ENCODE assay signal across 8 cellular contexts in genomic region chr1:153658400-153659174, GRCh38. TPM values are rescaled to one million over a fixed set of nuclear protein-coding genes. Genes with fewer than 3 reads are reported as not detected.
DNase-seq lines count a peak whose midpoint lies in the region; ATAC-seq, FAIRE-seq and TF ChIP-seq lines count a peak whose summit lies in the region.

SNAPIN (plus strand) TSS chr1:153658703; CDS start chr1:153658744, 41 bp downstream.

- ATAC-seq in GM21447 (IDR thresholded peaks at IDR 0.05; ENCODE audit: unreplicated experiment): peak; percentile 89

- H3K36me3 Mint-ChIP-seq in endothelial cell (ENCODE audit: low read depth, unreplicated experiment): peaks cover 17% of the 10 kb centered on the region

- H3K4me3 ChIP-seq in HUES64 (ENCODE audit: low read length) (peak within 1 kb of the TSS; percentile 89), OCI-LY3 (ENCODE audit: low read length) (peak within 1 kb of the TSS; percentile 83)

- H3K27ac Mint-ChIP-seq in endothelial cell (ENCODE audit: unreplicated experiment): peak within 1 kb of the TSS; percentile 75

- peaks cover 6% of the 10 kb centered on the region for H3K27me3 Mint-ChIP-seq in endothelial cell (ENCODE audit: unreplicated experiment)

- TF ChIP-seq CTCF in D721Med (IDR thresholded peaks at IDR 0.05; ENCODE audit: insufficient read depth, missing control alignments) (no peak), OCI-LY3 (IDR thresholded peaks at IDR 0.05; ENCODE audit: low read depth, low read length) (no peak), endothelial cell (IDR thresholded peaks at IDR 0.05; ENCODE audit: unreplicated experiment) (no peak)

- H3K9me3 ChIP-seq in HUES64 (ENCODE audit: insufficient read depth, low read depth, low read length) (no peaks in the 10 kb centered on the region), OCI-LY3 (ENCODE audit: insufficient read depth, low read length) (no peaks in the 10 kb centered on the region)

- H3K36me3 ChIP-seq in HUES64 (ENCODE audit: insufficient read depth, low read length): peaks cover 31% of the 10 kb centered on the region
- peaks cover 28% of the 10 kb centered on the region for H3K36me3 ChIP-seq in OCI-LY3 (replicated peaks; ENCODE audit: low read depth, low read length)

- FAIRE-seq in D721Med (lab: Jason Lieb, UNC): no peak

- no peaks in the 10 kb centered on the region for H3K27me3 ChIP-seq in HUES64 (ENCODE audit: insufficient read depth, low read length)
- H3K27me3 ChIP-seq in OCI-LY3 (ENCODE audit: low read depth, low read length): no peaks in the 10 kb centered on the region

- H3K79me2 ChIP-seq in OCI-LY3 (ENCODE audit: low read length): peaks cover 16% of the 10 kb centered on the region

- peak within 1 kb of the TSS; percentile 94 for H3K27ac ChIP-seq in HUES64 (ENCODE audit: low read depth, low read length)
- H3K27ac ChIP-seq in OCI-LY3 (ENCODE audit: low read length): peak within 1 kb of the TSS; percentile 75

- H2AFZ ChIP-seq in OCI-LY3 (ENCODE audit: low read depth, low read length): peak within 1 kb of the TSS; percentile 84

- H3K4me1 ChIP-seq in HUES64 (ENCODE audit: insufficient read depth, low read length): peaks cover 5% of the 10 kb centered on the region; the same call in 1 of the 2 replicates
- peaks cover 13% of the 10 kb centered on the region for H3K4me1 ChIP-seq in OCI-LY3 (ENCODE audit: low read length)

- no peaks in the 10 kb centered on the region for H3K9me3 Mint-ChIP-seq in endothelial cell (ENCODE audit: unreplicated experiment)

- peak within 1 kb of the TSS; percentile 76 for H3K4me2 ChIP-seq in OCI-LY3 (ENCODE audit: low read length)

- H3K4me1 Mint-ChIP-seq in endothelial cell (ENCODE audit: unreplicated experiment): peaks cover 6% of the 10 kb centered on the region

- peak; percentile 92 for DNase-seq in D721Med (ENCODE audit: insufficient read length, low spot score)
- DNase-seq in activated CD8-positive, alpha-beta memory T cell treated with anti-CD3 and anti-CD28 coated beads, Interleukin-2, amount 50 U/mL, for 48 hours: peak; percentile 94
- peak; percentile 78 for DNase-seq in endothelial cell (ENCODE audit: low spot score)
- peak; percentile 83 for DNase-seq in middle frontal gyrus (ENCODE audit: extremely low spot score, low spot score)
- DNase-seq in stimulated activated CD8-positive, alpha-beta memory T cell treated with anti-CD3 and anti-CD28 coated beads, Interleukin-2, amount 100 ng/mL, for 48 hours (ENCODE audit: low read depth in 2 of 2): peak; percentile 85 to 89

- H3K9ac ChIP-seq in HUES64 (ENCODE audit: low read depth, low read length) (peak within 1 kb of the TSS; percentile 89), OCI-LY3 (ENCODE audit: low read length) (peak within 1 kb of the TSS; percentile 80)

- peak within 1 kb of the TSS; percentile 96 for H3K4me3 Mint-ChIP-seq in endothelial cell (ENCODE audit: unreplicated experiment)

- WGBS in HUES64: 3% methylated on average over 53 of the region's 53 CpGs

- no peaks in the 10 kb centered on the region for H4K20me1 ChIP-seq in OCI-LY3 (ENCODE audit: insufficient read depth, low read length)

RNA-seq across cellular contexts. Expression of gene SNAPIN, which starts in this region (rescaled TPM):
- polyA plus RNA-seq in HUES64 (2013, experiment 1 of 2): 27.6 TPM
- 30.9 TPM for polyA plus RNA-seq in HUES64 (2013, experiment 2 of 2)
- total RNA-seq in endothelial cell (ENCODE audit: unreplicated experiment): 23.6 TPM

Comparison
In these comparisons a context has a peak if more than half of its experiments do, and no peak if none do; other contexts are left out.
1. Peak in every context shown above with its lines: DNase-seq, ATAC-seq, H3K4me3 ChIP-seq and H3K27ac ChIP-seq.